15 cellular contexts compared by ENCODE assay signal in genomic region chr4:2965262-2965661, GRCh38. TPM values are rescaled to one million over a fixed set of nuclear protein-coding genes. Genes with fewer than 3 reads are reported as not detected.
DNase-seq lines count a peak whose midpoint lies in the region; ATAC-seq and TF ChIP-seq lines count a peak whose summit lies in the region.
"Had no signal": no experiment of that assay in that cellular context is flagged by ENCODE, and none has a peak within 500 bp of the region (broad histone marks: within the 10 kb centered on the region; RNA-seq: fewer than 3 reads in every experiment).

No MANE protein-coding gene starts in this region.

- H3K9ac ChIP-seq in IMR-90 (ENCODE audit: low read depth, low read length) (no peak overlapping the region), Karpas-422 (ENCODE audit: low read length) (no peak overlapping the region)

- peaks cover 10% of the 10 kb centered on the region for H3K4me1 ChIP-seq in IMR-90 (ENCODE audit: control insufficient read depth, insufficient read depth, low read length)
- peaks cover 18% of the 10 kb centered on the region for H3K4me1 ChIP-seq in Karpas-422 (ENCODE audit: low read length)

- POLR2A ChIA-PET in activated CD4-positive, alpha-beta T cell treated with anti-CD3 and anti-CD28 coated beads, Interleukin-2, amount 10 ng/mL, durations not matched to agents 7 days and 5 days (lab: Charles Lee), result no interaction called here
- POLR2A ChIA-PET in IMR-90 (lab: Charles Lee; ENCODE audit: unreplicated experiment), result interaction anchor here (0.6 kb wide), 1 partner anchor 22 kb away, joined by 5 read pairs; no protein-coding TSS in a partner anchor

- no peak for TF ChIP-seq RAD21 in IMR-90 (IDR thresholded peaks at IDR 0.05; ENCODE audit: low read length)

- H3K27ac ChIP-seq in IMR-90 (ENCODE audit: insufficient read depth, low read length) (no peak overlapping the region), Karpas-422 (ENCODE audit: low read length) (no peak overlapping the region)
- H3K27ac ChIP-seq: colonic mucosa, esophagus muscularis mucosa had no signal

- no peak overlapping the region for H4K5ac ChIP-seq in IMR-90 (ENCODE audit: low read depth, low read length)

- no peak for TF ChIP-seq POLR2A in IMR-90 (IDR thresholded peaks at IDR 0.05; ENCODE audit: low read depth, low read length)

- H3K14ac ChIP-seq in IMR-90 (replicated peaks; ENCODE audit: low read depth, low read length), result no peak overlapping the region

- H2BK20ac ChIP-seq in IMR-90 (ENCODE audit: low read depth, low read length), result no peak overlapping the region

- no peak overlapping the region for H4K8ac ChIP-seq in IMR-90 (ENCODE audit: low read depth in 2 of 2, low read length in 2 of 2)

- H3K4me3 ChIP-seq in IMR-90 (ENCODE audit: insufficient read depth, low read depth, low read length) (no peak overlapping the region), Karpas-422 (ENCODE audit: low read length) (no peak overlapping the region)

- no peaks in the 10 kb centered on the region for H3K9me2 ChIP-seq in Karpas-422 (replicated peaks; ENCODE audit: insufficient read depth, low read length)

- H3K4ac ChIP-seq in IMR-90 (ENCODE audit: low read depth, low read length), result no peak overlapping the region

- H3K18ac ChIP-seq in IMR-90 (ENCODE audit: low read depth, low read length), result no peak overlapping the region

- peaks cover 22% of the 10 kb centered on the region for H3K4me1 Mint-ChIP-seq in activated CD4-positive, alpha-beta T cell treated with anti-CD3 and anti-CD28 coated beads, Interleukin-2, amount 10 ng/mL, durations not matched to agents 7 days and 5 days
- peaks cover 24% of the 10 kb centered on the region for H3K4me1 Mint-ChIP-seq in neural crest cell

- no peaks in the 10 kb centered on the region for H3K27me3 ChIP-seq in IMR-90 (ENCODE audit: control insufficient read depth, insufficient read depth, low read length)
- no peaks in the 10 kb centered on the region for H3K27me3 ChIP-seq in Karpas-422 (ENCODE audit: low read length)
- H3K27me3 ChIP-seq: colonic mucosa, esophagus muscularis mucosa had no signal

- H3K9me3 ChIP-seq in IMR-90 (ENCODE audit: control insufficient read depth, insufficient read depth, low read length) (no peaks in the 10 kb centered on the region), Karpas-422 (ENCODE audit: low read length) (no peaks in the 10 kb centered on the region)
- H3K9me3 ChIP-seq: colonic mucosa, esophagus muscularis mucosa, HAP-1 had no signal

- no peak overlapping the region for H2BK15ac ChIP-seq in IMR-90 (ENCODE audit: low read depth, low read length)

- in situ Hi-C loops in IMR-90 (cut with MboI; ENCODE audit: low sequenced_read_pairs), result no loop called here

- no peak overlapping the region for H2AK9ac ChIP-seq in IMR-90 (replicated peaks; ENCODE audit: low read depth, low read length, poor library complexity)

- H3K56ac ChIP-seq in IMR-90 (ENCODE audit: extremely low read depth, insufficient read depth, low read length), result no peak overlapping the region

- no peak overlapping the region for H2AK5ac ChIP-seq in IMR-90 (ENCODE audit: low read depth, low read length)

- no peak overlapping the region for H3K27ac Mint-ChIP-seq in activated CD4-positive, alpha-beta T cell treated with anti-CD3 and anti-CD28 coated beads, Interleukin-2, amount 10 ng/mL, durations not matched to agents 7 days and 5 days
- no peak overlapping the region for H3K27ac Mint-ChIP-seq in neural crest cell (ENCODE audit: unreplicated experiment)

- no peak for DNase-seq in activated CD4-positive, alpha-beta T cell treated with anti-CD3 and anti-CD28 coated beads, Interleukin-2, amount 10 ng/mL, durations not matched to agents 7 days and 5 days
- DNase-seq in activated CD4-positive, alpha-beta T cell treated with anti-CD3 and anti-CD28 coated beads, Interleukin-2, amount 50 U/mL, for 4 hours, result no peak
- no peak for DNase-seq in IMR-90
- peak; percentile 51 for DNase-seq in cerebellar cortex (ENCODE audit: low spot score)
- DNase-seq in neural crest cell (ENCODE audit: low read depth, low spot score), result no peak
- no peak for DNase-seq in Karpas-422
- no peak for DNase-seq in retina
- DNase-seq: amygdala, colonic mucosa, hippocampal formation, small intestine had no signal

- H3K4me2 ChIP-seq in IMR-90 (ENCODE audit: low read depth, low read length) (no peak overlapping the region), Karpas-422 (ENCODE audit: low read depth, low read length, poor library complexity, severe bottlenecking) (no peak overlapping the region)

- dilution Hi-C loops in IMR-90 (cut with HindIII; ENCODE audit: low sequenced_read_pairs, unreplicated experiment), result no loop called here

- H4K91ac ChIP-seq in IMR-90 (ENCODE audit: insufficient read depth, low read depth, low read length), result no peak overlapping the region

- peaks cover 19% of the 10 kb centered on the region for H4K20me1 ChIP-seq in IMR-90 (ENCODE audit: insufficient read depth, low read length)
- H4K20me1 ChIP-seq in Karpas-422 (ENCODE audit: insufficient read depth, low read depth, low read length), result peaks cover 16% of the 10 kb centered on the region; the same call in 1 of the 2 replicates

- peaks cover 19 to 34% of the 10 kb centered on the region in 2 experiments for H3K79me1 ChIP-seq in IMR-90 (ENCODE audit: low read depth in 1 of 2, low read length in 2 of 2)

- H3K9me3 Mint-ChIP-seq in activated CD4-positive, alpha-beta T cell treated with anti-CD3 and anti-CD28 coated beads, Interleukin-2, amount 10 ng/mL, durations not matched to agents 7 days and 5 days, result no peaks in the 10 kb centered on the region
- H3K9me3 Mint-ChIP-seq in neural crest cell, result no peaks in the 10 kb centered on the region

- no peak overlapping the region for H2BK5ac ChIP-seq in IMR-90 (ENCODE audit: low read depth, low read length, poor library complexity, severe bottlenecking)

- H3K36me3 ChIP-seq in IMR-90 (ENCODE audit: control insufficient read depth, insufficient read depth, low read length) (no peaks in the 10 kb centered on the region), Karpas-422 (ENCODE audit: insufficient read depth, low read length) (peaks cover 4% of the 10 kb centered on the region; the same call in 1 of the 2 replicates)
- H3K36me3 ChIP-seq: colonic mucosa, esophagus muscularis mucosa had no signal

- peaks cover 22% of the 10 kb centered on the region for H3K79me2 ChIP-seq in Karpas-422 (ENCODE audit: low read length)

- peak overlapping the region; percentile 81 for H3K4me3 Mint-ChIP-seq in activated CD4-positive, alpha-beta T cell treated with anti-CD3 and anti-CD28 coated beads, Interleukin-2, amount 10 ng/mL, durations not matched to agents 7 days and 5 days
- H3K4me3 Mint-ChIP-seq in neural crest cell, result peak overlapping the region; percentile 86

- TF ChIP-seq CTCF in IMR-90 (conservative IDR thresholded peaks at IDR 0.05; ENCODE audit: low read depth, low read length) (no peak), neural crest cell (conservative IDR thresholded peaks at IDR 0.05) (no peak)

- peaks cover 11% of the 10 kb centered on the region for H3K36me3 Mint-ChIP-seq in activated CD4-positive, alpha-beta T cell treated with anti-CD3 and anti-CD28 coated beads, Interleukin-2, amount 10 ng/mL, durations not matched to agents 7 days and 5 days (ENCODE audit: low read depth)
- H3K36me3 Mint-ChIP-seq in neural crest cell (ENCODE audit: low read depth), result no peaks in the 10 kb centered on the region

- H2AFZ ChIP-seq in IMR-90 (replicated peaks; ENCODE audit: low read length, poor library complexity) (peak overlapping the region; percentile 2), Karpas-422 (ENCODE audit: low read length) (no peak overlapping the region)

- H3K27me3 Mint-ChIP-seq in activated CD4-positive, alpha-beta T cell treated with anti-CD3 and anti-CD28 coated beads, Interleukin-2, amount 10 ng/mL, durations not matched to agents 7 days and 5 days, result peaks cover 3% of the 10 kb centered on the region
- H3K27me3 Mint-ChIP-seq in neural crest cell (ENCODE audit: low read depth), result no peaks in the 10 kb centered on the region

- 76% methylated on average over 12 of the region's 16 CpGs; no CpG with 5 or more reads in 1 of the 2 experiments for WGBS in IMR-90 (ENCODE audit: extremely low coverage in 2 of 2, insufficient read length in 1 of 2), 2 experiments

- no TSS peak for BruUV-seq in IMR-90 (replicated peaks; lab: Mats Ljungman, UMichigan)

- H3K23ac ChIP-seq in IMR-90 (ENCODE audit: low read depth, low read length), result no peak overlapping the region

- intact Hi-C loops in IMR-90 (cut with micrococcal nuclease), result no loop called here

- H2BK120ac ChIP-seq in IMR-90 (ENCODE audit: low read depth, low read length), result no peak overlapping the region

- CTCF ChIA-PET in activated CD4-positive, alpha-beta T cell treated with anti-CD3 and anti-CD28 coated beads, Interleukin-2, amount 10 ng/mL, durations not matched to agents 7 days and 5 days (lab: Charles Lee), result interaction anchor here (0.6 to 1.2 kb wide), 4 partner anchors 52 to 202 kb away, joined by 3 to 7 read pairs (median 4); no protein-coding TSS in a partner anchor
- CTCF ChIA-PET in IMR-90 (lab: Yijun Ruan, JAX), result no interaction called here

- peaks cover 7% of the 10 kb centered on the region for H3K9me1 ChIP-seq in IMR-90 (ENCODE audit: insufficient read depth, low read length)

- ATAC-seq in IMR-90 (ENCODE audit: low read depth) (no peak), HG03280 (IDR thresholded peaks at IDR 0.05; ENCODE audit: unreplicated experiment) (no peak)
- ATAC-seq: left lobe of liver had no signal

TF ChIP-seq in IMR-90, 13 proteins besides CTCF, POLR2A, EP300 and RAD21 (continues in another document):
- TF ChIP-seq NFE2L2 (IDR thresholded peaks at IDR 0.05; ENCODE audit: low read depth, low read length), result no peak
- TF ChIP-seq CHD1 (IDR thresholded peaks at IDR 0.05; ENCODE audit: low read depth, low read length), result no peak
- no peak for TF ChIP-seq BHLHE40 (IDR thresholded peaks at IDR 0.05; ENCODE audit: low read depth, low read length)

RNA-seq across cellular contexts. Expression of gene GRK4, which starts 1.9 kb away (rescaled TPM):
- 1 to 10 TPM; 2.5 to 5.2 TPM for total RNA-seq in activated CD4-positive, alpha-beta T cell treated with anti-CD3 and anti-CD28 coated beads, Interleukin-2, amount 10 ng/mL, durations not matched to agents 7 days and 5 days
- total RNA-seq in IMR-90 (2012; rRNA removed), result 1.6 and 1.7 TPM in 2 replicates
- polyA plus RNA-seq in IMR-90 (2012; rRNA removed), result 2.1 and 2.2 TPM in 2 replicates
- polyA plus RNA-seq in IMR-90 (2012; cell fraction: cytosol; rRNA removed), result 2.0 and 2.3 TPM in 2 replicates
- polyA plus RNA-seq in IMR-90 (2012; cell fraction: nucleus; rRNA removed; ENCODE audit: low replicate concordance), result 1.1 and 1.6 TPM in 2 replicates
- 8.9 and 11.6 TPM in 2 replicates for total RNA-seq in neural crest cell
- 3.0 and 3.8 TPM in 2 replicates for total RNA-seq in Karpas-422 (2014; rRNA removed; shearing (Covaris generic); ENCODE audit: low replicate concordance)

RNA-seq across cellular contexts. Expression of gene NOP14, which starts 2.1 kb away (rescaled TPM):
- 10 to 100 TPM; 49.1 to 50.7 TPM for total RNA-seq in activated CD4-positive, alpha-beta T cell treated with anti-CD3 and anti-CD28 coated beads, Interleukin-2, amount 10 ng/mL, durations not matched to agents 7 days and 5 days
- total RNA-seq in IMR-90 (2012; rRNA removed) (10.9 and 19.2 TPM in 2 replicates), neural crest cell (46.6 and 49.2 TPM in 2 replicates)
- 11.3 and 12.6 TPM in 2 replicates for polyA plus RNA-seq in IMR-90 (2012; rRNA removed)
- polyA plus RNA-seq in IMR-90 (2012; cell fraction: cytosol; rRNA removed), result 5.4 and 8.4 TPM in 2 replicates
- polyA plus RNA-seq in IMR-90 (2012; cell fraction: nucleus; rRNA removed; ENCODE audit: low replicate concordance), result 6.7 and 10.4 TPM in 2 replicates
- 19.2 and 27.6 TPM in 2 replicates for total RNA-seq in Karpas-422 (2014; rRNA removed; shearing (Covaris generic); ENCODE audit: low replicate concordance)
